ENCODE assay signal across 11 cellular contexts in the genomic region with DNA sequence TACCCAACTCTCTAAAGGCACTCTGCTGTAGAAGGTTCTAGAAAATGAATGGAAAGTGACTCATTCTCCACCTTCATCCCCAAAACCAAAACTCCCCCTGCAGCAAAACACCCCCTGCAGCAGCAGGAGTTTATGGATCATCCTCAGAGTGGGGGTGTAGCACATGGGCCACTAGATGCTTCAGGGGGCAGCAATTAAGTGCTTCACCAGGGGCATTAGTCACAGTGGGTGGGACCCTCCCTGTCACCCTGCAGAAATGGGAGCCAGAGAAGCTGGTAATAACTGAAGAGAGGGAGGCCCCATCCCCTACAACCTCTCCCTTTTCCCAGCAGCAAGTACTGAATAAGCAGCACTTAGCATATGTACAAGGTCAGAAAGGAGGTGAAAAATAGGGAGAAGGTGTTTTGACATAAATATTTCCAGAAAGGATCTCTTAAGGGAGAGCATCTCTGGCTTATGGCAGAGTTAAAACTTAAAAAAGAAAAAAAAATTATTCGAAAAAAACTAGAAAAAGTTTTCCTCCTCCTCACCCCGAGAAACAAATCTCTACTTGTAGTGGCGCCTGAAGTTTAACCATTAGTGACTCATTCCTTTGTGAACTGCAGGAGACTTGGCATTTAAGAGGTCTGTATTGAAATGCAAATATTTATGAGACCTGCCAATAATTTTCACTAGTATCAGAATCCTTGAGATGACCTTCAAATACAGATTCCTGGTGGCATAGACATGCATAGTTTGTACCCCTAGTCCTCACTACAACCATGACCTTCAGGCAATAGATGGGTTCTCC.
DNase-seq lines count a peak whose midpoint lies in the region; ATAC-seq, FAIRE-seq and TF ChIP-seq lines count a peak whose summit lies in the region.
"Had no signal": no experiment of that assay in that cellular context is flagged by ENCODE, and none has a peak within 500 bp of the region (broad histone marks: within the 10 kb centered on the region; RNA-seq: fewer than 3 reads in every experiment).

No MANE protein-coding gene starts in this region.

- H3K9me3 ChIP-seq in A673 (ENCODE audit: low read depth, low read length, poor library complexity, severe bottlenecking) (no peaks in the 10 kb centered on the region), kidney (ENCODE audit: control insufficient read depth in 1 of 2, low read length in 2 of 2) (no peaks in the 10 kb centered on the region)
- H3K9me3 ChIP-seq: sigmoid colon had no signal

- H3K4me3 Mint-ChIP-seq in activated T-helper 17 cell treated with anti-CD3 and anti-CD28 coated beads, Interleukin-2, amount 50 U/mL, for 72 hours, result peak overlapping the region; percentile 53
- H3K4me3 Mint-ChIP-seq: memory B cell had no signal

- H3K4me1 ChIP-seq in A673 (ENCODE audit: insufficient read depth, low read length, poor library complexity, severe bottlenecking) (peaks cover 43% of the 10 kb centered on the region), kidney (ENCODE audit: control insufficient read depth in 1 of 2, insufficient read depth in 1 of 2, low read depth in 1 of 2, low read length in 2 of 2) (peaks cover 3 to 35% of the 10 kb centered on the region in 2 donors)

- peak overlapping the region; percentile 40 for H3K27ac ChIP-seq in A673 (ENCODE audit: low read depth, low read length, poor library complexity, severe bottlenecking)
- peak overlapping the region; percentile 88 to 91 for H3K27ac ChIP-seq in kidney (ENCODE audit: low read depth in 2 of 2, low read length in 2 of 2)

- peaks cover 27% of the 10 kb centered on the region for H3K4me1 Mint-ChIP-seq in activated T-helper 17 cell treated with anti-CD3 and anti-CD28 coated beads, Interleukin-2, amount 50 U/mL, for 72 hours

- no peaks in the 10 kb centered on the region for H3K27me3 Mint-ChIP-seq in activated T-helper 17 cell treated with anti-CD3 and anti-CD28 coated beads, Interleukin-2, amount 50 U/mL, for 72 hours
- H3K27me3 Mint-ChIP-seq: memory B cell had no signal

- no peaks in the 10 kb centered on the region for H3K27me3 ChIP-seq in A673 (replicated peaks; ENCODE audit: insufficient read depth, low read depth, low read length, poor library complexity)
- H3K27me3 ChIP-seq: sigmoid colon had no signal

- H3K9ac ChIP-seq in kidney (ENCODE audit: low read length in 2 of 2), result no peak overlapping the region

- BruUV-seq in A673 (replicated peaks; lab: Mats Ljungman, UMichigan), result no TSS peak

- intact Hi-C loops in A673 (cut with micrococcal nuclease; ENCODE audit: unreplicated experiment) (loop anchor here (10.0 kb wide), 1 partner anchor 145 kb away; a partner anchor contains a TSS), kidney (cut with DNase I) (no loop called here)

- H3K36me3 ChIP-seq in A673 (ENCODE audit: insufficient read depth, low read length, poor library complexity, severe bottlenecking), result no peaks in the 10 kb centered on the region
- H3K36me3 ChIP-seq in kidney (ENCODE audit: control insufficient read depth in 1 of 2, insufficient read depth in 2 of 2, low read length in 2 of 2), result no peaks in the 10 kb centered on the region
- H3K36me3 ChIP-seq: sigmoid colon had no signal

- peak overlapping the region; percentile 59 for H3K27ac Mint-ChIP-seq in activated T-helper 17 cell treated with anti-CD3 and anti-CD28 coated beads, Interleukin-2, amount 50 U/mL, for 72 hours
- H3K27ac Mint-ChIP-seq: memory B cell had no signal

- FAIRE-seq in kidney (lab: Jason Lieb, UNC), result no peak

- peak; percentile 12 for ATAC-seq in activated T-helper 17 cell treated with anti-CD3 and anti-CD28 coated beads, Interleukin-2, amount 50 U/mL, for 72 hours (replicated peaks)
- ATAC-seq in HG02588 (IDR thresholded peaks at IDR 0.05; ENCODE audit: unreplicated experiment) (no peak), GM19397 (IDR thresholded peaks at IDR 0.05; ENCODE audit: unreplicated experiment) (no peak)

- TF ChIP-seq CTCF in A673 (conservative IDR thresholded peaks at IDR 0.05; ENCODE audit: low read depth, low read length) (no peak), kidney (IDR thresholded peaks at IDR 0.05; ENCODE audit: borderline replicate concordance, extremely low read depth, insufficient read depth) (no peak)

- H3K9me3 Mint-ChIP-seq in activated T-helper 17 cell treated with anti-CD3 and anti-CD28 coated beads, Interleukin-2, amount 50 U/mL, for 72 hours, result no peaks in the 10 kb centered on the region
- H3K9me3 Mint-ChIP-seq: memory B cell had no signal

- CTCF ChIA-PET in A673 (lab: Charles Lee), result no interaction called here

- DNase-seq in A673 (ENCODE audit: low spot score) (peak; percentile 69), ELR (ENCODE audit: low read depth) (peak; percentile 54), kidney (no peak), NCI-H1105 (lab: John Stamatoyannopoulos, UW) (no peak)
- DNase-seq in effector CD4-positive, alpha-beta T cell, result no peak
- DNase-seq: NCI-H146, sigmoid colon had no signal

- POLR2A ChIA-PET in A673 (lab: Charles Lee; ENCODE audit: low non-redundant PET), result no interaction called here

- H3K4me3 ChIP-seq in A673 (ENCODE audit: low read depth, low read length, poor library complexity, severe bottlenecking) (no peak overlapping the region), kidney (ENCODE audit: low read length in 2 of 2) (no peak overlapping the region)
- H3K4me3 ChIP-seq: sigmoid colon had no signal

- H3K36me3 Mint-ChIP-seq in activated T-helper 17 cell treated with anti-CD3 and anti-CD28 coated beads, Interleukin-2, amount 50 U/mL, for 72 hours (ENCODE audit: low read depth), result no peaks in the 10 kb centered on the region
- H3K36me3 Mint-ChIP-seq: memory B cell had no signal

Comparison
In these comparisons a context has a peak if more than half of its experiments do, and no peak if none do; other contexts are left out.
1. DNase-seq: peak in A673 (single experiment) and ELR (single experiment); none in kidney (single experiment), NCI-H1105 (single experiment) and effector CD4-positive, alpha-beta T cell (single experiment).